31 cellular contexts compared by ENCODE assay signal in the genomic region with DNA sequence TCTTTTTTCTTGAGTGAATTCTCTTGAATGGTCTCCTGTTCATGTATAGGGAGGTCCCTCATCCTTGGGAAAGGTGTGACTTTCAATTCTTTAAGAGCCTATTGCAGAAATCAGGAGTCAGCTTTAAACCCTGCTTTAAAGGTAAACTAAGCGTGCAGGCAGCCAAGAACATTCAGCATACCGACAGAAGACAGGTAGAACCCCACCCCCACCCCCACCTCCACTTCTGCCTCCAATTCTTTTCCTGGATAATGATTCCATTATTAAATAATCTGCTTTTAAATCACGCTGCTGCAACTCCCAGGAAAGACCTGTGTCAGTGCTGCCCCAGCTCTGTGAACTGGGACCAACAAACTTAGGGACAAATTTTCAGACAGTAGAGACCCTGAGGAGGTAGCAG. TPM values are rescaled to one million over a fixed set of nuclear protein-coding genes. Genes with fewer than 3 reads are reported as not detected.
"Had no signal": no experiment of that assay in that cellular context is flagged by ENCODE, and none has a peak within 500 bp of the region (broad histone marks: within the 10 kb centered on the region; RNA-seq: fewer than 3 reads in every experiment).

No MANE protein-coding gene starts in this region.

- ATAC-seq: activated CD4-positive, CD25-positive, alpha-beta regulatory T cell treated with anti-CD3 and anti-CD28 coated beads, Interleukin-2, amount 50 U/mL, for 24 hours; activated CD8-positive, alpha-beta T cell treated with anti-CD3 and anti-CD28 coated beads for 36 hours; activated naive CD8-positive, alpha-beta T cell treated with anti-CD3 and anti-CD28 coated beads, Interleukin-2, amount 50 U/mL, for 24 hours; activated T-cell treated with anti-CD3 and anti-CD28 coated beads, Interleukin-2, amount 50 U/mL, for 4 hours; body of pancreas; effector memory CD8-positive, alpha-beta T cell; foreskin keratinocyte; gastrocnemius medialis; T-helper 17 cell had no signal

- H3K4me3 Mint-ChIP-seq: activated B cell treated with CpG ODN at 0.5 μM for 24 hours; activated CD8-positive, alpha-beta T cell treated with anti-CD3 and anti-CD28 coated beads for 36 hours; activated naive CD4-positive, alpha-beta T cell treated with anti-CD3 and anti-CD28 coated beads for 36 hours; activated naive CD4-positive, alpha-beta T cell treated with anti-CD3 and anti-CD28 coated beads, Interleukin-2, amount 50 U/mL, for 24 hours; activated naive CD8-positive, alpha-beta T cell treated with anti-CD3 and anti-CD28 coated beads for 36 hours; activated naive CD8-positive, alpha-beta T cell treated with anti-CD3 and anti-CD28 coated beads, Interleukin-2, amount 50 U/mL, for 24 hours; activated T-cell treated with anti-CD3 and anti-CD28 coated beads, Interleukin-2, amount 50 U/mL, for 4 hours; effector memory CD8-positive, alpha-beta T cell; T-helper 17 cell; T-helper 2 cell treated with Interferon-gamma antibody and Interleukin-4, amounts not matched to agents 5 μg/mL and 100 μg/mL, for 36 hours had no signal

- H3K4me1 ChIP-seq: adrenal gland, esophagus muscularis mucosa, foreskin keratinocyte, gastrocnemius medialis had no signal

- H3K9me3 ChIP-seq: adrenal gland, body of pancreas, esophagus muscularis mucosa, gastrocnemius medialis had no signal

- H3K36me3 ChIP-seq: gastrocnemius medialis, WERI-Rb-1 had no signal

- H3K9me3 Mint-ChIP-seq: activated B cell treated with CpG ODN at 0.5 μM for 24 hours; activated CD8-positive, alpha-beta T cell treated with anti-CD3 and anti-CD28 coated beads for 36 hours; activated naive CD4-positive, alpha-beta T cell treated with anti-CD3 and anti-CD28 coated beads for 36 hours; activated naive CD4-positive, alpha-beta T cell treated with anti-CD3 and anti-CD28 coated beads, Interleukin-2, amount 50 U/mL, for 24 hours; activated naive CD8-positive, alpha-beta T cell treated with anti-CD3 and anti-CD28 coated beads for 36 hours; activated naive CD8-positive, alpha-beta T cell treated with anti-CD3 and anti-CD28 coated beads, Interleukin-2, amount 50 U/mL, for 24 hours; activated T-cell treated with anti-CD3 and anti-CD28 coated beads, Interleukin-2, amount 50 U/mL, for 4 hours; activated T-helper 2 cell treated with anti-CD3 and anti-CD28 coated beads, Interferon-gamma antibody, Interleukin-2, Interleukin-4, amounts not matched to agents 10 μg/mL and 5 μg/mL and 100 μg/mL, durations not matched to agents 14 hours and 24 hours and 36 hours; effector memory CD8-positive, alpha-beta T cell; T-helper 2 cell treated with Interferon-gamma antibody and Interleukin-4, amounts not matched to agents 5 μg/mL and 100 μg/mL, for 36 hours had no signal

- H3K27ac Mint-ChIP-seq: activated B cell treated with CpG ODN at 0.5 μM for 24 hours; activated CD8-positive, alpha-beta T cell treated with anti-CD3 and anti-CD28 coated beads for 36 hours; activated naive CD4-positive, alpha-beta T cell treated with anti-CD3 and anti-CD28 coated beads for 36 hours; activated naive CD4-positive, alpha-beta T cell treated with anti-CD3 and anti-CD28 coated beads, Interleukin-2, amount 50 U/mL, for 24 hours; activated naive CD8-positive, alpha-beta T cell treated with anti-CD3 and anti-CD28 coated beads for 36 hours; activated naive CD8-positive, alpha-beta T cell treated with anti-CD3 and anti-CD28 coated beads, Interleukin-2, amount 50 U/mL, for 24 hours; activated T-helper 2 cell treated with anti-CD3 and anti-CD28 coated beads, Interferon-gamma antibody, Interleukin-2, Interleukin-4, amounts not matched to agents 10 μg/mL and 5 μg/mL and 100 μg/mL, durations not matched to agents 14 hours and 24 hours and 36 hours; effector memory CD8-positive, alpha-beta T cell; T-helper 2 cell treated with Interferon-gamma antibody and Interleukin-4, amounts not matched to agents 5 μg/mL and 100 μg/mL, for 36 hours had no signal

- H3K27me3 ChIP-seq: adrenal gland, body of pancreas, esophagus muscularis mucosa, foreskin keratinocyte, gastrocnemius medialis had no signal

- H3K27me3 Mint-ChIP-seq: activated B cell treated with CpG ODN at 0.5 μM for 24 hours; activated CD8-positive, alpha-beta T cell treated with anti-CD3 and anti-CD28 coated beads for 36 hours; activated naive CD4-positive, alpha-beta T cell treated with anti-CD3 and anti-CD28 coated beads, Interleukin-2, amount 50 U/mL, for 24 hours; activated naive CD8-positive, alpha-beta T cell treated with anti-CD3 and anti-CD28 coated beads for 36 hours; activated naive CD8-positive, alpha-beta T cell treated with anti-CD3 and anti-CD28 coated beads, Interleukin-2, amount 50 U/mL, for 24 hours; effector memory CD8-positive, alpha-beta T cell; T-helper 17 cell had no signal

- H3K4me3 ChIP-seq: adrenal gland, body of pancreas, esophagus muscularis mucosa, gastrocnemius medialis had no signal

- DNase-seq: activated B cell treated with CpG ODN at 0.5 μM for 24 hours; activated CD4-positive, alpha-beta T cell treated with anti-CD3 and anti-CD28 coated beads for 48 hours; activated CD4-positive, alpha-beta T cell treated with anti-CD3 and anti-CD28 coated beads, Interleukin-2, amount 50 U/mL, for 1 hour; activated CD4-positive, alpha-beta T cell treated with anti-CD3 and anti-CD28 coated beads, Interleukin-2, amount 50 U/mL, for 48 hours; activated CD8-positive, alpha-beta memory T cell treated with anti-CD3 and anti-CD28 coated beads for 24 hours; activated CD8-positive, alpha-beta T cell treated with anti-CD3 and anti-CD28 coated beads for 36 hours; activated effector memory CD4-positive, alpha-beta T cell treated with anti-CD3 and anti-CD28 coated beads, Interleukin-2, amount 50 U/mL, for 16 hours; activated naive CD4-positive, alpha-beta T cell treated with anti-CD3 and anti-CD28 coated beads for 36 hours; activated naive CD8-positive, alpha-beta T cell treated with anti-CD3 and anti-CD28 coated beads for 36 hours; activated naive CD8-positive, alpha-beta T cell treated with anti-CD3 and anti-CD28 coated beads, Interleukin-2, amount 50 U/mL, for 24 hours; activated T-cell treated with anti-CD3 and anti-CD28 coated beads, Interleukin-2, amount 50 U/mL, for 4 hours; adrenal gland; amygdala; aorta; body of pancreas; cortex of kidney; dermis blood vessel endothelial cell; effector CD4-positive, alpha-beta T cell; effector memory CD8-positive, alpha-beta T cell; erythroblast; foreskin keratinocyte; gastrocnemius medialis; T-helper 1 cell; T-helper 17 cell; T1000; WERI-Rb-1 had no signal

- H3K4me1 Mint-ChIP-seq: activated naive CD4-positive, alpha-beta T cell treated with anti-CD3 and anti-CD28 coated beads, Interleukin-2, amount 50 U/mL, for 24 hours; activated naive CD8-positive, alpha-beta T cell treated with anti-CD3 and anti-CD28 coated beads for 36 hours; activated naive CD8-positive, alpha-beta T cell treated with anti-CD3 and anti-CD28 coated beads, Interleukin-2, amount 50 U/mL, for 24 hours; T-helper 17 cell had no signal

RNA-seq across cellular contexts. Expression of a gene that starts 49.3 kb away (rescaled TPM):
- total RNA-seq: dermis blood vessel endothelial cell, foreskin keratinocyte had no signal
